In the genomic region with DNA sequence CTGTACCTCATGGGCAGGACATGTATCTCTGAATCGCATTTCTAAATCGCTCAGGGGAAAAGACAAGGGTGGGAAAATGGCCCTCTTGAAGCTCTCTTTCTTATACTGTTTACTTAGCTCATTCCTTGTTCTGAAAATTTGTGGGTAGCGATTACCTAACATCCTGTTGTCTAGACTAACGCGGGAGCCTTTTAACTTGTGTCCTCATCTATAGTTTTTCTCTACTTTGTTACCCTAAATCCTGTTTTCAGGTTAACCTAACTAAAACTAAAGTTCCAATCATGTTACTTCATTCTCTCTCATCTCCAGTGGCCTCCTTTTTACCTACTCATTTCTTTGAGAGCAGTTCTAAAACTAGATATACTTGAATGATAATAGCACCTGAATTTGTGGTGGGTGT, we compare ENCODE assay signal across 14 cellular contexts. TPM values are rescaled to one million over a fixed set of nuclear protein-coding genes. Genes with fewer than 3 reads are reported as not detected.
DNase-seq lines count a peak whose midpoint lies in the region; ATAC-seq and TF ChIP-seq lines count a peak whose summit lies in the region.
"Had no signal": no experiment of that assay in that cellular context is flagged by ENCODE, and none has a peak within 500 bp of the region (broad histone marks: within the 10 kb centered on the region; RNA-seq: fewer than 3 reads in every experiment).

No MANE protein-coding gene starts in this region.

- no peaks in the 10 kb centered on the region for H3K27me3 ChIP-seq in left lung
- no peaks in the 10 kb centered on the region for H3K27me3 ChIP-seq in tibial nerve
- H3K27me3 ChIP-seq: heart right ventricle, MG63, upper lobe of left lung had no signal

- no peak overlapping the region for H3K4me3 ChIP-seq in left lung
- H3K4me3 ChIP-seq in tibial nerve, result no peak overlapping the region
- H3K4me3 ChIP-seq: heart right ventricle, MG63, upper lobe of left lung had no signal

- 84 to 87% methylated on average over 5 of the region's 5 CpGs for WGBS in tibial nerve, 2 donors

- H3K4me1 ChIP-seq in left lung (peaks cover 0 to 25% of the 10 kb centered on the region in 2 donors), tibial nerve (peaks cover 0 to 17% (median 0%) of the 10 kb centered on the region in 4 donors)

- TF ChIP-seq CTCF in left lung (IDR thresholded peaks at IDR 0.05) (no peak), tibial nerve (IDR thresholded peaks at IDR 0.05) (no peak)

- TF ChIP-seq POLR2A in tibial nerve (IDR thresholded peaks at IDR 0.05), result no peak

- H3K9me3 ChIP-seq in left lung (no peaks in the 10 kb centered on the region), tibial nerve (no peaks in the 10 kb centered on the region)
- H3K9me3 ChIP-seq: heart right ventricle, MG63, upper lobe of left lung had no signal

- no peaks in the 10 kb centered on the region for H3K36me3 ChIP-seq in left lung
- no peaks in the 10 kb centered on the region for H3K36me3 ChIP-seq in tibial nerve
- H3K36me3 ChIP-seq: heart right ventricle, MG63, upper lobe of left lung had no signal

- no peak for TF ChIP-seq EP300 in tibial nerve (IDR thresholded peaks at IDR 0.05)

- no peak overlapping the region for H3K27ac ChIP-seq in left lung
- H3K27ac ChIP-seq in tibial nerve, result no peak overlapping the region
- H3K27ac ChIP-seq: 22Rv1, heart right ventricle, upper lobe of left lung had no signal

- ATAC-seq in left lung (peak; percentile 54), GM18870 (IDR thresholded peaks at IDR 0.05; ENCODE audit: unreplicated experiment) (no peak)
- ATAC-seq: heart right ventricle, Right ventricle myocardium inferior had no signal

- intact Hi-C loops in left lung (cut with DNase I), result no loop called here

- DNase-seq in DMS153 treated with DMSO at 0.1 percent for 48 hours (lab: John Stamatoyannopoulos, UW; ENCODE audit: unreplicated experiment) (peak; percentile 7), DMS153 (lab: John Stamatoyannopoulos, UW) (no peak), HT1080 (ENCODE audit: low read depth) (peak; percentile 21), amniotic epithelial cell (ENCODE audit: low read depth) (peak; percentile 76), left lung (no peak), Ammon's horn (ENCODE audit: low spot score) (no peak), tibial nerve (ENCODE audit: low spot score in 2 of 2) (no peak)
- DNase-seq: anterior cingulate cortex, heart right ventricle, MG63, upper lobe of left lung had no signal

RNA-seq across cellular contexts. Expression of a gene that starts 45.0 kb away (rescaled TPM):
- 20.8 and 24.6 TPM in 2 replicates for total RNA-seq in HT1080 (2014; rRNA removed; shearing (Covaris generic))
- 20.9 and 24.0 TPM in 2 replicates for polyA plus RNA-seq in HT1080 (2015; cell fraction: cytosol; rRNA removed)
- 17.3 and 18.4 TPM in 2 replicates for polyA plus RNA-seq in HT1080 (2015; cell fraction: nucleus; rRNA removed)
- total RNA-seq in left lung (100 to 1,000 TPM in 1 of 2 donors, 10 to 100 TPM in 1; 65.8 to 122 TPM), tibial nerve (10 to 100 TPM; 17.7 to 29.4 (median 23.5) TPM)

RNA-seq across cellular contexts. Expression of a gene that starts 50.6 kb away (rescaled TPM):
- 28.7 and 29.7 TPM in 2 replicates for total RNA-seq in HT1080 (2014; rRNA removed; shearing (Covaris generic))
- polyA plus RNA-seq in HT1080 (2015; cell fraction: cytosol; rRNA removed), result 38.1 and 52.5 TPM in 2 replicates
- 25.2 and 25.8 TPM in 2 replicates for polyA plus RNA-seq in HT1080 (2015; cell fraction: nucleus; rRNA removed)
- total RNA-seq in left lung, result 10 to 100 TPM; 25.7 to 39.0 TPM
- 10 to 100 TPM; 30.3 to 44.1 (median 33.3) TPM for total RNA-seq in tibial nerve

Comparison
In these comparisons a context has a peak if more than half of its experiments do, and no peak if none do; other contexts are left out.
1. DNase-seq: peak in DMS153 treated with DMSO at 0.1 percent for 48 hours (single experiment), HT1080 (single experiment) and amniotic epithelial cell (single experiment); none in DMS153 (single experiment), left lung (0 of 2), Ammon's horn (single experiment) and tibial nerve (0 of 2).